In the genomic region with DNA sequence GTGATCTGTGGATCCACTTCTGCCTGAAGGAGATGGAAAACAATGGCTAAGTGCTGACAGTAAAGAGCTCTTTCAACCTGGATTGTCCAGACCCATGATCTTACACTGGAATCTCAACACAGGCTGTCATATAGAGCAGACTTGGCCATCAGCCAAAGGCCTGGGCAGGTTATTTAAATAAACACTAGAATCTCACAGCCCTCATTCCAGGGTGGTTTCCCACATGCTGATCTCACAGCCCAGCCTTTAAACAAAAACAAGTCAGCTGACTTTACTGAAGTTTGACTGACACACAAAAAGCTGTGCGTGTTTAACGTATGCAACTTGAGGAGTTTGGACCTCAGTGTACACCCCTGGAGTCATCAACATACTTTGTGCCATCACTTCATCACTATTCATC, we compare ENCODE assay signal across 12 cellular contexts. TPM values are rescaled to one million over a fixed set of nuclear protein-coding genes. Genes with fewer than 3 reads are reported as not detected.
DNase-seq lines count a peak whose midpoint lies in the region; ATAC-seq, FAIRE-seq and TF ChIP-seq lines count a peak whose summit lies in the region.
"Had no signal": no experiment of that assay in that cellular context is flagged by ENCODE, and none has a peak within 500 bp of the region (broad histone marks: within the 10 kb centered on the region; RNA-seq: fewer than 3 reads in every experiment).

No MANE protein-coding gene starts in this region.

- no peak for TF ChIP-seq RAD21 in SK-N-SH (IDR thresholded peaks at IDR 0.05; ENCODE audit: low read length)

- no peaks in the 10 kb centered on the region for H3K36me3 ChIP-seq in SK-N-SH (replicated peaks in 1 of 2; ENCODE audit: control insufficient read depth in 1 of 2, insufficient read depth in 2 of 2, low read length in 1 of 2)

- H3K4me3 Mint-ChIP-seq in osteocyte (ENCODE audit: unreplicated experiment), result no peak overlapping the region
- H3K4me3 Mint-ChIP-seq: activated T-cell treated with anti-CD3 and anti-CD28 coated beads, Interleukin-2, amount 50 U/mL, for 24 hours had no signal

- DNase-seq in SK-N-SH (peak; percentile 37), NCI-H69 (lab: John Stamatoyannopoulos, UW) (peak; percentile 84), fibroblast of the aortic adventitia (ENCODE audit: low read depth) (peak; percentile 58), urothelium cell line (ENCODE audit: low spot score) (peak; percentile 34), retina (no peak), osteocyte (ENCODE audit: extremely low spot score, unreplicated experiment) (no peak)
- DNase-seq: activated T-cell treated with anti-CD3 and anti-CD28 coated beads, Interleukin-2, amount 50 U/mL, for 24 hours; stimulated activated naive CD4-positive, alpha-beta T cell had no signal

- CTCF ChIA-PET in SK-N-SH (lab: Yijun Ruan, JAX), result no interaction called here

- H2AFZ ChIP-seq in SK-N-SH (ENCODE audit: low read depth), result no peak overlapping the region

- no peaks in the 10 kb centered on the region for H4K20me1 ChIP-seq in SK-N-SH (ENCODE audit: insufficient read depth)

- H3K27ac Mint-ChIP-seq in osteocyte (ENCODE audit: unreplicated experiment), result no peak overlapping the region
- H3K27ac Mint-ChIP-seq: activated T-cell treated with anti-CD3 and anti-CD28 coated beads, Interleukin-2, amount 50 U/mL, for 24 hours had no signal

- no peak for FAIRE-seq in urothelium cell line (lab: Jason Lieb, UNC)
- FAIRE-seq: H1 had no signal

- H3K4me3 ChIP-seq in SK-N-SH (ENCODE audit: low read depth in 2 of 2, low read length in 1 of 2), result no peak overlapping the region
- H3K4me3 ChIP-seq in fibroblast of the aortic adventitia (ENCODE audit: low read depth, low read length), result no peak overlapping the region

- H3K4me1 ChIP-seq in SK-N-SH (ENCODE audit: control insufficient read depth in 1 of 2, insufficient read depth in 2 of 2, low read depth in 1 of 2, low read length in 1 of 2), result peaks cover 0 to 5% of the 10 kb centered on the region in 2 experiments; a peak in 2 of 4 replicates

- no peak overlapping the region for H3K9ac ChIP-seq in SK-N-SH

- no peaks in the 10 kb centered on the region for H3K9me3 Mint-ChIP-seq in osteocyte (ENCODE audit: unreplicated experiment)
- H3K9me3 Mint-ChIP-seq: activated T-cell treated with anti-CD3 and anti-CD28 coated beads, Interleukin-2, amount 50 U/mL, for 24 hours had no signal

- no peaks in the 10 kb centered on the region for H3K79me2 ChIP-seq in SK-N-SH (ENCODE audit: insufficient read depth)

- H3K4me2 ChIP-seq in SK-N-SH, result no peak overlapping the region

- no peak for TF ChIP-seq CTCF in SK-N-SH (IDR thresholded peaks at IDR 0.05)
- TF ChIP-seq CTCF in fibroblast of the aortic adventitia (IDR thresholded peaks at IDR 0.05; ENCODE audit: insufficient read depth, low read length), result no peak
- TF ChIP-seq CTCF in osteocyte (IDR thresholded peaks at IDR 0.05), result no peak

- no peaks in the 10 kb centered on the region for H3K9me3 ChIP-seq in SK-N-SH

- POLR2A ChIA-PET in SK-N-SH (lab: Yijun Ruan, JAX), result no interaction called here

- ATAC-seq in SK-N-SH treated with all-trans-retinoic acid at 6 μM for 48 hours (no peak), esophagus mucosa (no peak)

- WGBS in SK-N-SH (ENCODE audit: low lambda C conversion rate), result 67% methylated on average over 2 of the region's 2 CpGs

- no peaks in the 10 kb centered on the region for H3K27me3 Mint-ChIP-seq in osteocyte (ENCODE audit: unreplicated experiment)
- H3K27me3 Mint-ChIP-seq: activated T-cell treated with anti-CD3 and anti-CD28 coated beads, Interleukin-2, amount 50 U/mL, for 24 hours had no signal

- H3K27me3 ChIP-seq in SK-N-SH (ENCODE audit: insufficient read depth), result no peaks in the 10 kb centered on the region

- H3K27ac ChIP-seq in SK-N-SH (ENCODE audit: low read depth in 2 of 2, low read length in 1 of 2), result no peak overlapping the region
- H3K27ac ChIP-seq: RWPE1 had no signal

- H3K4me1 Mint-ChIP-seq in osteocyte (ENCODE audit: unreplicated experiment), result peaks cover 9% of the 10 kb centered on the region

- H3F3A ChIP-seq in SK-N-SH (replicated peaks; ENCODE audit: insufficient read depth), result peaks cover 5% of the 10 kb centered on the region

- H3K36me3 Mint-ChIP-seq in osteocyte (ENCODE audit: unreplicated experiment), result no peaks in the 10 kb centered on the region

- no peak for TF ChIP-seq EP300 in SK-N-SH (IDR thresholded peaks at IDR 0.05; ENCODE audit: borderline replicate concordance in 1 of 2, low read depth in 1 of 2, low read length in 1 of 2)

- H3K9me2 ChIP-seq in SK-N-SH, result no peaks in the 10 kb centered on the region

TF ChIP-seq in SK-N-SH, 30 proteins besides CTCF, POLR2A, EP300 and RAD21 (continues in another document):
- TF ChIP-seq ZBTB33 (IDR thresholded peaks at IDR 0.05; ENCODE audit: borderline replicate concordance, low read depth), result no peak
- no peak for TF ChIP-seq RFX5 (IDR thresholded peaks at IDR 0.05; ENCODE audit: low read length)
- TF ChIP-seq TAF1 (IDR thresholded peaks at IDR 0.05; ENCODE audit: borderline replicate concordance, low read depth, low read length), result no peak
- TF ChIP-seq MAX (IDR thresholded peaks at IDR 0.05; ENCODE audit: low read depth), result no peak
- no peak for TF ChIP-seq FOXJ3 (CRISPR knock-in tag; IDR thresholded peaks at IDR 0.05)
- no peak for TF ChIP-seq IRF3 (IDR thresholded peaks at IDR 0.05; ENCODE audit: low read depth, low read length)
- TF ChIP-seq JUND (IDR thresholded peaks at IDR 0.05), result no peak

TF ChIP-seq in SK-N-SH treated with all-trans-retinoic acid at 6 μM for 48 hours, 23 proteins besides CTCF, POLR2A, EP300 and RAD21:
- TF ChIP-seq ZNF8 (CRISPR knock-in tag; IDR thresholded peaks at IDR 0.05) (no peak), CSRNP3 (CRISPR knock-in tag; IDR thresholded peaks at IDR 0.05) (no peak), ZNF565 (CRISPR knock-in tag; conservative IDR thresholded peaks at IDR 0.05; ENCODE audit: low read depth) (no peak), PPARA (CRISPR knock-in tag; IDR thresholded peaks at IDR 0.05; ENCODE audit: borderline replicate concordance) (no peak), SNAI2 (CRISPR knock-in tag; IDR thresholded peaks at IDR 0.05) (no peak), ZNF70 (CRISPR knock-in tag; IDR thresholded peaks at IDR 0.05) (no peak), CREB5 (CRISPR knock-in tag; IDR thresholded peaks at IDR 0.05; ENCODE audit: low read depth) (no peak), OSR1 (CRISPR knock-in tag; IDR thresholded peaks at IDR 0.05) (no peak), ZFP3 (CRISPR knock-in tag; IDR thresholded peaks at IDR 0.05) (no peak), ISL1 (CRISPR knock-in tag; IDR thresholded peaks at IDR 0.05) (no peak), CSDC2 (CRISPR knock-in tag; IDR thresholded peaks at IDR 0.05) (no peak), GLIS3 (CRISPR knock-in tag; IDR thresholded peaks at IDR 0.05) (no peak), ZFP30 (CRISPR knock-in tag; IDR thresholded peaks at IDR 0.05) (no peak), TCF4 (CRISPR knock-in tag; IDR thresholded peaks at IDR 0.05; ENCODE audit: borderline replicate concordance) (no peak), ZC3H10 (CRISPR knock-in tag; IDR thresholded peaks at IDR 0.05) (no peak)
- TF ChIP-seq, protein P1, sequence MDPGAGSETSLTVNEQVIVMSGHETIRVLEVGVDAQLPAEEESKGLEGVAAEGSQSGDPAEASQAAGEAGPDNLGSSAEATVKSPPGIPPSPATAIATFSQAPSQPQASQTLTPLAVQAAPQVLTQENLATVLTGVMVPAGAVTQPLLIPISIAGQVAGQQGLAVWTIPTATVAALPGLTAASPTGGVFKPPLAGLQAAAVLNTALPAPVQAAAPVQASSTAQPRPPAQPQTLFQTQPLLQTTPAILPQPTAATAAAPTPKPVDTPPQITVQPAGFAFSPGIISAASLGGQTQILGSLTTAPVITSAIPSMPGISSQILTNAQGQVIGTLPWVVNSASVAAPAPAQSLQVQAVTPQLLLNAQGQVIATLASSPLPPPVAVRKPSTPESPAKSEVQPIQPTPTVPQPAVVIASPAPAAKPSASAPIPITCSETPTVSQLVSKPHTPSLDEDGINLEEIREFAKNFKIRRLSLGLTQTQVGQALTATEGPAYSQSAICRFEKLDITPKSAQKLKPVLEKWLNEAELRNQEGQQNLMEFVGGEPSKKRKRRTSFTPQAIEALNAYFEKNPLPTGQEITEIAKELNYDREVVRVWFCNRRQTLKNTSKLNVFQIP (CRISPR knock-in tag; IDR thresholded peaks at IDR 0.05; ENCODE audit: borderline replicate concordance, low read depth), result no peak

RNA-seq across cellular contexts. Expression of gene SYNDIG1, which starts 28.4 kb away (rescaled TPM):
- polyA plus RNA-seq in SK-N-SH (2012; rRNA removed), result not detected in 2 replicates
- 0.01 TPM in 1 of 2 replicates, not detected in the other for polyA plus RNA-seq in SK-N-SH (2012; cell fraction: cytosol; rRNA removed)
- 0.02 TPM in 1 of 2 replicates, not detected in the other for polyA plus RNA-seq in SK-N-SH (2012; cell fraction: nucleus; rRNA removed)
- total RNA-seq in fibroblast of the aortic adventitia (ENCODE audit: low replicate concordance), result 0.25 and 1.6 TPM in 2 replicates
- total RNA-seq in osteocyte, result 0.40 and 0.94 TPM in 2 replicates
- 0.08 TPM for total RNA-seq in esophagus mucosa

Comparison
In these comparisons a context has a peak if more than half of its experiments do, and no peak if none do; other contexts are left out.
1. DNase-seq: peak in SK-N-SH (single experiment), NCI-H69 (single experiment), fibroblast of the aortic adventitia (single experiment) and urothelium cell line (single experiment); none in retina (single experiment) and osteocyte (single experiment).